8 cellular contexts compared by ENCODE assay signal in the genomic region with DNA sequence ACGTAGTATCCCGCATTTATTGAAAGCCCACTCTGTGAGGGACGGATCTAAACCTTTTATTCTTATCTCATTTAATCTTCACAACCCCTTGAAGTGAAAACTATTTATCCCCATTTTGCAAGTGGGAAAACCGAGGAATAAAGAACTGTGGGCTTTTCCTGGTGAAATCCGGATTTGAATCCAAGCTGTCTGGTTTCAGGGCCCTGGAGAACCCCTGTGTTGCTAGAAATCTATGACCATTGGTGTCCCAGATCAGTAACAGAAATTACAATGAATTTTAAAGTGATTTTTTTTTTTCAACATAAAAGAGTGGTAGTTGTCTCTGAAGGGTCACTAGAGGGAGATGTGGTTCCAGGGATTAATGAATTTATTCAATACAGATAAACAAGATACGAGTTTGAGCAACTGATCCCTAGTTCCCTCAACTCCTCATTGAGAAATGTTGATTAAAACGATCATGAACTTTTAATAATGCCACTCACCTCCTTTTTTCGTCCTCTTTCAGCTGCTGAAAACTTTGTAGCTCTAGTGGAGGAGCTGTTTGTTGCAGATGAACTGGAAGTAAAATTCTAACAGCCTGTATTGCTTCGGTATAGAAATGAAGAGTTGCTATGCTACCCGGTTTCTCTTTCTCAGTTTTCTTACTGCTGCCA. TPM values are rescaled to one million over a fixed set of nuclear protein-coding genes. Genes with fewer than 3 reads are reported as not detected.
DNase-seq lines count a peak whose midpoint lies in the region; ATAC-seq, FAIRE-seq and TF ChIP-seq lines count a peak whose summit lies in the region.

No MANE protein-coding gene starts in this region.

- peak overlapping the region; percentile 82 to 93 (median 91) for H3K4me3 ChIP-seq in right lobe of liver
- H3K4me3 ChIP-seq in upper lobe of left lung: peak overlapping the region; percentile 65 to 91 (median 78)

- H3K27me3 Mint-ChIP-seq in brain: peaks cover 13% of the 10 kb centered on the region

- H3K36me3 Mint-ChIP-seq in brain: peaks cover 46% of the 10 kb centered on the region

- H3K4me1 ChIP-seq in right lobe of liver (peaks cover 0 to 19% (median 8%) of the 10 kb centered on the region in 4 donors), upper lobe of left lung (peaks cover 19 to 33% (median 23%) of the 10 kb centered on the region in 4 donors)

- H3K9me3 ChIP-seq in right lobe of liver: no peaks in the 10 kb centered on the region
- no peaks in the 10 kb centered on the region for H3K9me3 ChIP-seq in upper lobe of left lung

- peak; percentile 34 to 61 (median 50) for ATAC-seq in right lobe of liver
- peak in 1 of 2 donors; percentile 34 for ATAC-seq in upper lobe of left lung (ENCODE audit: low FRiP score in 2 of 2)
- no peak for ATAC-seq in HG03521 (IDR thresholded peaks at IDR 0.05; ENCODE audit: unreplicated experiment)

- H3K27ac Mint-ChIP-seq in brain: peak overlapping the region; percentile 99 to 100 (median 100)

- TF ChIP-seq POLR2A in right lobe of liver (IDR thresholded peaks at IDR 0.05): no peak
- no peak for TF ChIP-seq POLR2A in upper lobe of left lung (IDR thresholded peaks at IDR 0.05)

- peak; percentile 20 for DNase-seq in GM04504 (ENCODE audit: low read depth)
- DNase-seq in NCI-H2227 treated with DMSO at 0.1 percent for 48 hours (lab: John Stamatoyannopoulos, UW): peak; percentile 45
- DNase-seq in right lobe of liver: no peak
- no peak for DNase-seq in upper lobe of left lung
- no peak for DNase-seq in posterior vena cava (ENCODE audit: low spot score)

- H3K27me3 ChIP-seq in right lobe of liver (no peaks in the 10 kb centered on the region), upper lobe of left lung (no peaks in the 10 kb centered on the region)

- peaks cover 75% of the 10 kb centered on the region for H3K4me1 Mint-ChIP-seq in brain

- FAIRE-seq in A204.1 (lab: Jason Lieb, UNC): peak; percentile 19

- TF ChIP-seq CTCF in brain (conservative IDR thresholded peaks at IDR 0.05): peak; percentile 69 to 70
- peak; percentile 53 to 67 (median 63) for TF ChIP-seq CTCF in right lobe of liver (IDR thresholded peaks at IDR 0.05)
- TF ChIP-seq CTCF in upper lobe of left lung (IDR thresholded peaks at IDR 0.05): peak in 5 of 6 experiments; percentile 22 to 53 (median 36)

- peaks cover 0 to 9% (median 0%) of the 10 kb centered on the region in 5 experiments for H3K9me3 Mint-ChIP-seq in brain

- TF ChIP-seq EP300 in upper lobe of left lung (IDR thresholded peaks at IDR 0.05): no peak

- intact Hi-C loops in right lobe of liver (cut with DNase I): loop anchor here in 1 of 2 donors (10.0 kb wide), 1 partner anchor 295 kb away; no protein-coding TSS in a partner anchor
- intact Hi-C loops in posterior vena cava (cut with DNase I): no loop called here

- H3K4me3 Mint-ChIP-seq in brain: peak overlapping the region; percentile 100

- H3K27ac ChIP-seq in right lobe of liver (peak overlapping the region; percentile 59 to 88 (median 73)), upper lobe of left lung (peak overlapping the region; percentile 91 to 97 (median 93))

- WGBS in right lobe of liver (ENCODE audit: insufficient coverage, low coverage, low lambda C conversion rate, missing lambda C conversion rate): 0% methylated on average over 10 of the region's 10 CpGs
- WGBS in upper lobe of left lung, 2 donors: 2 to 4% methylated on average over 10 of the region's 10 CpGs

- H3K36me3 ChIP-seq in right lobe of liver (peaks cover 0 to 31% (median 7%) of the 10 kb centered on the region in 4 donors), upper lobe of left lung (peaks cover 0 to 38% (median 26%) of the 10 kb centered on the region in 4 donors)

RNA-seq across cellular contexts. Expression of a gene that starts 0.9 kb away (rescaled TPM):
- polyA plus RNA-seq in brain (ENCODE audit: insufficient read depth, low read depth, low replicate concordance): 271 TPM
- 100 to 1,000 TPM in 4 of 6 experiments, 10 to 100 TPM in 2; 92.0 to 131 (median 106) TPM for total RNA-seq in right lobe of liver
- 100 to 1,000 TPM in 5 of 6 donors, 10 to 100 TPM in 1; 57.3 to 163 (median 131) TPM for total RNA-seq in upper lobe of left lung
- 100 to 1,000 TPM; 189 to 213 TPM for total RNA-seq in posterior vena cava

RNA-seq across cellular contexts. Expression of a gene that starts 28.4 kb away (rescaled TPM):
- polyA plus RNA-seq in brain (ENCODE audit: insufficient read depth, low read depth, low replicate concordance): 8.2 TPM
- total RNA-seq in right lobe of liver: 1 to 10 TPM in 3 of 6 experiments, under 1 TPM in 3; 0.29 to 2.7 (median 1.0) TPM
- total RNA-seq in upper lobe of left lung: 1 to 10 TPM in 1 of 6 donors, under 1 TPM in 3, not detected in 2; 0.15 to 1.1 (median 0.80) TPM
- total RNA-seq in posterior vena cava: under 1 TPM; 0.38 to 0.51 TPM

RNA-seq across cellular contexts. Expression of a gene that starts 28.5 kb away (rescaled TPM):
- polyA plus RNA-seq in brain (ENCODE audit: insufficient read depth, low read depth, low replicate concordance): 12.4 TPM
- total RNA-seq in right lobe of liver: 100 to 1,000 TPM in 3 of 6 experiments, 10 to 100 TPM in 3; 43.4 to 115 (median 80.3) TPM
- total RNA-seq in upper lobe of left lung: 10 to 100 TPM; 11.9 to 39.8 (median 20.3) TPM
- 1 to 10 TPM; 3.4 to 4.5 TPM for total RNA-seq in posterior vena cava

Comparison
In these comparisons a context has a peak if more than half of its experiments do, and no peak if none do; other contexts are left out.
1. DNase-seq: peak in GM04504 (single experiment) and NCI-H2227 treated with DMSO at 0.1 percent for 48 hours (single experiment); none in right lobe of liver (0 of 3), upper lobe of left lung (0 of 2) and posterior vena cava (single experiment).
2. Peak in every context shown above with its lines, with median percentiles within 50 percentile points of each other: CTCF ChIP-seq.